11 cellular contexts compared by ENCODE assay signal in the genomic region with DNA sequence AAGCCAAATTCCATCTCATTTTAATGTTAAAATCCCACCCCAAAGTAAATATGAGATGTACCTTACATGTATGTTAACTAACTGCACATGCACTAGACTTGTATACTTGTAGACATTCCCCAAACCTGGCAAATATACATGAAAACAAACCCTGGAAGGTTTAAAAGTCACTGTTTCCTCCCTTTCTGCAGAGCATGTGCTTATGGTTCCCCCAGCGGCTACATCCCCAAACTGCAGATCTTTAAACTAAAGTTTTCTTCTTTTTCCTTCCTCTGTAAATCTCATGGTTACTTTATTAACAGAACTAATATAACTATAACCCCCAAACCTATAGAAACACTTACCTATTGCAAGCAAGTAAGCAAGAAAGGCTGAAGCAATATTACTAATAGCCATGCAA.
DNase-seq lines count a peak whose midpoint lies in the region; ATAC-seq, FAIRE-seq and TF ChIP-seq lines count a peak whose summit lies in the region.
"Had no signal": no experiment of that assay in that cellular context is flagged by ENCODE, and none has a peak within 500 bp of the region (broad histone marks: within the 10 kb centered on the region; RNA-seq: fewer than 3 reads in every experiment).

No MANE protein-coding gene starts in this region.

- FAIRE-seq in A204.1 (lab: Jason Lieb, UNC): peak; percentile 55

- ATAC-seq in GM21786 (IDR thresholded peaks at IDR 0.05; ENCODE audit: unreplicated experiment) (peak; percentile 55), foreskin keratinocyte (no peak), GM21390 (IDR thresholded peaks at IDR 0.05; ENCODE audit: unreplicated experiment) (no peak), body of pancreas (no peak)
- ATAC-seq: activated CD4-positive, CD25-positive, alpha-beta regulatory T cell treated with anti-CD3 and anti-CD28 coated beads, Interleukin-2, amount 50 U/mL, for 24 hours; gastrocnemius medialis had no signal

- H3K27ac ChIP-seq in foreskin keratinocyte (no peak overlapping the region), body of pancreas (no peak overlapping the region)
- H3K27ac ChIP-seq: gastrocnemius medialis had no signal

- WGBS in body of pancreas, 2 donors: 33 to 50% methylated on average over 1 of the region's 1 CpG

- H3K4me3 ChIP-seq in body of pancreas: no peak overlapping the region
- H3K4me3 ChIP-seq: gastrocnemius medialis had no signal

- intact Hi-C loops in body of pancreas (cut with DNase I): no loop called here

- H3K4me1 ChIP-seq in foreskin keratinocyte: no peaks in the 10 kb centered on the region
- no peaks in the 10 kb centered on the region for H3K4me1 ChIP-seq in body of pancreas
- H3K4me1 ChIP-seq: gastrocnemius medialis had no signal

- no peaks in the 10 kb centered on the region for H3K27me3 ChIP-seq in foreskin keratinocyte
- H3K27me3 ChIP-seq in body of pancreas: no peaks in the 10 kb centered on the region
- H3K27me3 ChIP-seq: gastrocnemius medialis had no signal

- DNase-seq in OCI-M1 (lab: John Stamatoyannopoulos, UW) (peak; percentile 72), foreskin keratinocyte (no peak), NCI-H2029 treated with DMSO at 0.1 percent for 48 hours (lab: John Stamatoyannopoulos, UW) (no peak), body of pancreas (no peak), NCI-H345 (lab: John Stamatoyannopoulos, UW) (no peak)
- DNase-seq: activated naive CD8-positive, alpha-beta T cell treated with anti-CD3 and anti-CD28 coated beads, Interleukin-2, amount 10 ng/mL, durations not matched to agents 7 days and 5 days; gastrocnemius medialis had no signal

- H3K36me3 ChIP-seq in body of pancreas (replicated peaks in 1 of 2; ENCODE audit: insufficient read depth in 1 of 2, low read depth in 2 of 2): no peaks in the 10 kb centered on the region
- H3K36me3 ChIP-seq: gastrocnemius medialis had no signal

- TF ChIP-seq CTCF in foreskin keratinocyte (conservative IDR thresholded peaks at IDR 0.05) (peak; percentile 21), body of pancreas (IDR thresholded peaks at IDR 0.05) (peak in 2 of 7 experiments; percentile 11 to 17)

- TF ChIP-seq POLR2A in body of pancreas (IDR thresholded peaks at IDR 0.05): no peak

- H3K9me3 ChIP-seq in body of pancreas: no peaks in the 10 kb centered on the region
- H3K9me3 ChIP-seq: gastrocnemius medialis had no signal
